In genomic region chr11:64866173-64866491, GRCh38 we compare ENCODE assay signal across 9 cellular contexts. TPM values are rescaled to one million over a fixed set of nuclear protein-coding genes. Genes with fewer than 3 reads are reported as not detected.
A peak's percentile ranks its signal among the peaks of the same experiment; 100 is the strongest.
DNase-seq lines count a peak whose midpoint lies in the region; ATAC-seq and TF ChIP-seq lines count a peak whose summit lies in the region.
"Had no signal": no experiment of that assay in that cellular context is flagged by ENCODE, and none has a peak within 500 bp of the region (broad histone marks: within the 10 kb centered on the region; RNA-seq: fewer than 3 reads in every experiment).

No MANE protein-coding gene starts in this region.

- H3K27me3 ChIP-seq in psoas muscle (ENCODE audit: insufficient read depth in 3 of 3, low read length in 2 of 3) = no peaks in the 10 kb centered on the region

- no peaks in the 10 kb centered on the region for H3K36me3 ChIP-seq in psoas muscle (ENCODE audit: insufficient read depth in 1 of 2, low read depth in 1 of 2)

- H3K4me3 Mint-ChIP-seq in HFFc6 = peak overlapping the region; percentile 76
- peak overlapping the region; percentile 70 for H3K4me3 Mint-ChIP-seq in activated T-helper 2 cell treated with anti-CD3 and anti-CD28 coated beads, Interferon-gamma antibody, Interleukin-2, Interleukin-4, amounts not matched to agents 10 μg/mL and 5 μg/mL and 100 μg/mL, durations not matched to agents 14 hours and 24 hours and 36 hours (ENCODE audit: low read depth)
- H3K4me3 Mint-ChIP-seq: dendritic cell treated with granulocyte-macrophage colony-stimulating factor and Interleukin-4, amounts not matched to agents 40 ng/mL and 50 ng/mL, for 4 days had no signal

- peak overlapping the region; percentile 98 for H3K27ac ChIP-seq in psoas muscle

- TF ChIP-seq CTCF in HFFc6 (IDR thresholded peaks at IDR 0.05) (no peak), psoas muscle (IDR thresholded peaks at IDR 0.05) (no peak)

- H3K9me3 Mint-ChIP-seq in HFFc6 = peaks cover 5% of the 10 kb centered on the region; the same call in 1 of the 2 replicates
- peaks cover 13% of the 10 kb centered on the region for H3K9me3 Mint-ChIP-seq in activated T-helper 2 cell treated with anti-CD3 and anti-CD28 coated beads, Interferon-gamma antibody, Interleukin-2, Interleukin-4, amounts not matched to agents 10 μg/mL and 5 μg/mL and 100 μg/mL, durations not matched to agents 14 hours and 24 hours and 36 hours
- H3K9me3 Mint-ChIP-seq: dendritic cell treated with granulocyte-macrophage colony-stimulating factor and Interleukin-4, amounts not matched to agents 40 ng/mL and 50 ng/mL, for 4 days had no signal

- no peak overlapping the region for H3K4me3 ChIP-seq in psoas muscle

- DNase-seq in HFFc6 (no peak), psoas muscle (no peak), sciatic nerve (ENCODE audit: low spot score) (no peak), globus pallidus (ENCODE audit: low spot score) (no peak), H4 (ENCODE audit: low spot score) (no peak)
- no peak for DNase-seq in activated T-helper 2 cell treated with anti-CD3 and anti-CD28 coated beads, Interferon-gamma antibody, Interleukin-2, Interleukin-4, amounts not matched to agents 10 μg/mL and 5 μg/mL and 100 μg/mL, durations not matched to agents 14 hours and 24 hours and 36 hours (ENCODE audit: low spot score)
- DNase-seq: mesendoderm, NCI-H1048 had no signal

- peaks cover 23% of the 10 kb centered on the region for H3K36me3 Mint-ChIP-seq in HFFc6 (ENCODE audit: low read depth)
- H3K36me3 Mint-ChIP-seq in activated T-helper 2 cell treated with anti-CD3 and anti-CD28 coated beads, Interferon-gamma antibody, Interleukin-2, Interleukin-4, amounts not matched to agents 10 μg/mL and 5 μg/mL and 100 μg/mL, durations not matched to agents 14 hours and 24 hours and 36 hours (ENCODE audit: low read depth) = peaks cover 49% of the 10 kb centered on the region

- 87 to 97% (median 97%) methylated on average over 4 of the region's 4 CpGs for WGBS in psoas muscle, 3 donors

- ATAC-seq in psoas muscle (no peak), sciatic nerve (no peak)

- H3K27ac Mint-ChIP-seq in HFFc6 = peak overlapping the region; percentile 90
- peak overlapping the region; percentile 98 for H3K27ac Mint-ChIP-seq in activated T-helper 2 cell treated with anti-CD3 and anti-CD28 coated beads, Interferon-gamma antibody, Interleukin-2, Interleukin-4, amounts not matched to agents 10 μg/mL and 5 μg/mL and 100 μg/mL, durations not matched to agents 14 hours and 24 hours and 36 hours

- H3K27me3 Mint-ChIP-seq in HFFc6 (ENCODE audit: insufficient read depth) = peaks cover 1% of the 10 kb centered on the region; the same call in 1 of the 2 replicates
- H3K27me3 Mint-ChIP-seq in activated T-helper 2 cell treated with anti-CD3 and anti-CD28 coated beads, Interferon-gamma antibody, Interleukin-2, Interleukin-4, amounts not matched to agents 10 μg/mL and 5 μg/mL and 100 μg/mL, durations not matched to agents 14 hours and 24 hours and 36 hours (ENCODE audit: low read depth) = no peaks in the 10 kb centered on the region

- H3K4me1 ChIP-seq in psoas muscle = peaks cover 85% of the 10 kb centered on the region

- no peaks in the 10 kb centered on the region for H3K9me3 ChIP-seq in psoas muscle

- intact Hi-C loops in activated T-helper 2 cell treated with anti-CD3 and anti-CD28 coated beads, Interferon-gamma antibody, Interleukin-2, Interleukin-4, amounts not matched to agents 10 μg/mL and 5 μg/mL and 100 μg/mL, durations not matched to agents 14 hours and 24 hours and 36 hours (cut with micrococcal nuclease) = no loop called here
- intact Hi-C loops in psoas muscle (cut with DNase I) = no loop called here
- intact Hi-C loops in sciatic nerve (cut with DNase I) = no loop called here

- H3K4me1 Mint-ChIP-seq in HFFc6 (ENCODE audit: low read depth) = peaks cover 83% of the 10 kb centered on the region
- peaks cover 77% of the 10 kb centered on the region for H3K4me1 Mint-ChIP-seq in activated T-helper 2 cell treated with anti-CD3 and anti-CD28 coated beads, Interferon-gamma antibody, Interleukin-2, Interleukin-4, amounts not matched to agents 10 μg/mL and 5 μg/mL and 100 μg/mL, durations not matched to agents 14 hours and 24 hours and 36 hours (ENCODE audit: low read depth)

RNA-seq across cellular contexts. Expression of gene EHD1, which starts 12.3 kb away (rescaled TPM):
- 100 to 1,000 TPM; 189 to 227 (median 197) TPM for total RNA-seq in HFFc6 (2021; fragmentation: NEBNext Ultra II Directional; extraction: Animal tissue kit (Norgen Biotek cat#: 25700))
- 107 TPM in 2 replicates for total RNA-seq in activated T-helper 2 cell treated with anti-CD3 and anti-CD28 coated beads, Interferon-gamma antibody, Interleukin-2, Interleukin-4, amounts not matched to agents 10 μg/mL and 5 μg/mL and 100 μg/mL, durations not matched to agents 14 hours and 24 hours and 36 hours
- total RNA-seq in psoas muscle (10 to 100 TPM; 34.7 to 71.0 (median 61.1) TPM), sciatic nerve (64.5 TPM)
- polyA plus RNA-seq in psoas muscle = 100 to 1,000 TPM in 1 of 3 donors, 10 to 100 TPM in 2; 23.5 to 174 (median 30.9) TPM
- 13.5 and 14.2 TPM in 2 replicates for total RNA-seq in H4 (2014; rRNA removed; shearing (Covaris generic))

RNA-seq across cellular contexts. Expression of gene CDC42BPG, which starts 21.7 kb away (rescaled TPM):
- under 1 TPM in 5 of 6 experiments, not detected in 1; 0.02 to 0.21 (median 0.05) TPM for total RNA-seq in HFFc6 (2021; fragmentation: NEBNext Ultra II Directional; extraction: Animal tissue kit (Norgen Biotek cat#: 25700))
- 0.07 and 0.32 TPM in 2 replicates for total RNA-seq in activated T-helper 2 cell treated with anti-CD3 and anti-CD28 coated beads, Interferon-gamma antibody, Interleukin-2, Interleukin-4, amounts not matched to agents 10 μg/mL and 5 μg/mL and 100 μg/mL, durations not matched to agents 14 hours and 24 hours and 36 hours
- total RNA-seq in psoas muscle (1 to 10 TPM in 1 of 4 donors, under 1 TPM in 2, not detected in 1; 0.05 to 2.2 (median 0.08) TPM), sciatic nerve (0.58 TPM)
- polyA plus RNA-seq in psoas muscle = under 1 TPM; 0.04 to 0.06 (median 0.05) TPM
- 0.02 TPM in 1 of 2 replicates, not detected in the other for total RNA-seq in H4 (2014; rRNA removed; shearing (Covaris generic))

RNA-seq across cellular contexts. Expression of gene ATG2A, which starts 50.9 kb away (rescaled TPM):
- 10 to 100 TPM; 19.0 to 21.7 (median 20.0) TPM for total RNA-seq in HFFc6 (2021; fragmentation: NEBNext Ultra II Directional; extraction: Animal tissue kit (Norgen Biotek cat#: 25700))
- total RNA-seq in activated T-helper 2 cell treated with anti-CD3 and anti-CD28 coated beads, Interferon-gamma antibody, Interleukin-2, Interleukin-4, amounts not matched to agents 10 μg/mL and 5 μg/mL and 100 μg/mL, durations not matched to agents 14 hours and 24 hours and 36 hours = 20.7 and 26.1 TPM in 2 replicates
- total RNA-seq in psoas muscle (10 to 100 TPM; 19.5 to 21.6 (median 20.6) TPM), sciatic nerve (28.0 TPM)
- polyA plus RNA-seq in psoas muscle = 10 to 100 TPM; 11.0 to 17.9 (median 15.4) TPM
- total RNA-seq in H4 (2014; rRNA removed; shearing (Covaris generic)) = 6.0 and 9.5 TPM in 2 replicates

RNA-seq across cellular contexts. Expression of gene MEN1, which starts 55.8 kb away (rescaled TPM):
- total RNA-seq in HFFc6 (2021; fragmentation: NEBNext Ultra II Directional; extraction: Animal tissue kit (Norgen Biotek cat#: 25700)) = 10 to 100 TPM; 23.9 to 35.5 (median 26.9) TPM
- total RNA-seq in activated T-helper 2 cell treated with anti-CD3 and anti-CD28 coated beads, Interferon-gamma antibody, Interleukin-2, Interleukin-4, amounts not matched to agents 10 μg/mL and 5 μg/mL and 100 μg/mL, durations not matched to agents 14 hours and 24 hours and 36 hours = 46.2 and 47.2 TPM in 2 replicates
- total RNA-seq in psoas muscle (10 to 100 TPM in 2 of 4 donors, 1 to 10 TPM in 2; 7.2 to 13.5 (median 10.3) TPM), sciatic nerve (17.7 TPM)
- polyA plus RNA-seq in psoas muscle = 10 to 100 TPM in 2 of 3 donors, 1 to 10 TPM in 1; 8.7 to 21.2 (median 12.9) TPM
- total RNA-seq in H4 (2014; rRNA removed; shearing (Covaris generic)) = 8.9 and 10.6 TPM in 2 replicates

RNA-seq across cellular contexts. Expression of gene PPP2R5B, which starts 58.4 kb away (rescaled TPM):
- 10 to 100 TPM; 16.2 to 28.1 (median 19.6) TPM for total RNA-seq in HFFc6 (2021; fragmentation: NEBNext Ultra II Directional; extraction: Animal tissue kit (Norgen Biotek cat#: 25700))
- total RNA-seq in activated T-helper 2 cell treated with anti-CD3 and anti-CD28 coated beads, Interferon-gamma antibody, Interleukin-2, Interleukin-4, amounts not matched to agents 10 μg/mL and 5 μg/mL and 100 μg/mL, durations not matched to agents 14 hours and 24 hours and 36 hours = 13.6 and 16.1 TPM in 2 replicates
- total RNA-seq in psoas muscle (10 to 100 TPM; 13.2 to 21.9 (median 18.1) TPM), sciatic nerve (21.1 TPM)
- polyA plus RNA-seq in psoas muscle = 10 to 100 TPM; 14.9 to 36.1 (median 16.8) TPM
- total RNA-seq in H4 (2014; rRNA removed; shearing (Covaris generic)) = 6.4 and 9.1 TPM in 2 replicates
